In genomic region chr4:184401397-184402171, GRCh38 we compare ENCODE assay signal across 10 cellular contexts.
DNase-seq lines count a peak whose midpoint lies in the region; ATAC-seq and TF ChIP-seq lines count a peak whose summit lies in the region.
"Had no signal": no experiment of that assay in that cellular context is flagged by ENCODE, and none has a peak within 500 bp of the region (broad histone marks: within the 10 kb centered on the region; RNA-seq: fewer than 3 reads in every experiment).

No MANE protein-coding gene starts in this region.

- H3K27me3 ChIP-seq in iPS DF 6.9 (ENCODE audit: control insufficient read depth, insufficient read depth, low read length) (no peaks in the 10 kb centered on the region), stomach (no peaks in the 10 kb centered on the region)
- H3K27me3 ChIP-seq in CD4-positive, alpha-beta T cell (ENCODE audit: control insufficient read depth, insufficient read depth, low read length): no peaks in the 10 kb centered on the region

- H3K4me1 Mint-ChIP-seq in activated T-cell treated with anti-CD3 and anti-CD28 coated beads, Interleukin-2, amount 50 U/mL, for 24 hours (ENCODE audit: low read depth): peaks cover 40% of the 10 kb centered on the region
- H3K4me1 Mint-ChIP-seq in activated naive CD8-positive, alpha-beta T cell treated with anti-CD3 and anti-CD28 coated beads, Interleukin-2, amount 50 U/mL, for 24 hours: peaks cover 43% of the 10 kb centered on the region
- no peaks in the 10 kb centered on the region for H3K4me1 Mint-ChIP-seq in CD4-positive, alpha-beta T cell (ENCODE audit: low read depth)

- DNase-seq in activated T-cell treated with anti-CD3 and anti-CD28 coated beads, Interleukin-2, amount 50 U/mL, for 24 hours: no peak
- no peak for DNase-seq in activated T-cell treated with anti-CD3 and anti-CD28 coated beads for 4 hours
- DNase-seq in activated naive CD8-positive, alpha-beta T cell treated with anti-CD3 and anti-CD28 coated beads, Interleukin-2, amount 50 U/mL, for 24 hours: no peak
- DNase-seq in iPS DF 6.9 (ENCODE audit: low read depth, low spot score): peak; percentile 63
- no peak for DNase-seq in stomach
- DNase-seq in COR-L47 (lab: John Stamatoyannopoulos, UW): no peak
- no peak for DNase-seq in CD4-positive, alpha-beta T cell
- DNase-seq: activated naive CD4-positive, alpha-beta T cell treated with anti-CD3 and anti-CD28 coated beads, Interleukin-2, amount 50 U/mL, for 16 hours; mucosa of descending colon had no signal

- CTCF ChIA-PET in CD4-positive, alpha-beta T cell (lab: Charles Lee): no interaction called here

- no peak for TF ChIP-seq POLR2A in stomach (IDR thresholded peaks at IDR 0.05)

- H3K4me3 ChIP-seq in iPS DF 6.9 (ENCODE audit: low read length) (no peak overlapping the region), stomach (no peak overlapping the region)
- H3K4me3 ChIP-seq: mucosa of descending colon had no signal

- TF ChIP-seq EP300 in stomach (IDR thresholded peaks at IDR 0.05): no peak

- H3K27me3 Mint-ChIP-seq in activated T-cell treated with anti-CD3 and anti-CD28 coated beads, Interleukin-2, amount 50 U/mL, for 24 hours: no peaks in the 10 kb centered on the region
- H3K27me3 Mint-ChIP-seq in activated naive CD8-positive, alpha-beta T cell treated with anti-CD3 and anti-CD28 coated beads, Interleukin-2, amount 50 U/mL, for 24 hours: no peaks in the 10 kb centered on the region
- H3K27me3 Mint-ChIP-seq in CD4-positive, alpha-beta T cell: no peaks in the 10 kb centered on the region

- H3K9me3 Mint-ChIP-seq in activated T-cell treated with anti-CD3 and anti-CD28 coated beads, Interleukin-2, amount 50 U/mL, for 24 hours: no peaks in the 10 kb centered on the region
- H3K9me3 Mint-ChIP-seq in activated naive CD8-positive, alpha-beta T cell treated with anti-CD3 and anti-CD28 coated beads, Interleukin-2, amount 50 U/mL, for 24 hours: no peaks in the 10 kb centered on the region
- H3K9me3 Mint-ChIP-seq in CD4-positive, alpha-beta T cell: no peaks in the 10 kb centered on the region

- H3K27ac ChIP-seq in iPS DF 6.9 (ENCODE audit: low read length) (no peak overlapping the region), stomach (peak overlapping the region in 3 of 5 donors; percentile 2 to 39 (median 20))
- no peak overlapping the region for H3K27ac ChIP-seq in CD4-positive, alpha-beta T cell (ENCODE audit: low read depth, low read length)

- H3K36me3 ChIP-seq in iPS DF 6.9 (ENCODE audit: control insufficient read depth, insufficient read depth, low read length) (0 out of 2 replicates have a peak, but pooled peaks cover 6% of the 10 kb centered on the region), stomach (peaks cover 53 to 98% (median 86%) of the 10 kb centered on the region in 4 donors)

- no peak for TF ChIP-seq CTCF in stomach (IDR thresholded peaks at IDR 0.05)
- no peak for TF ChIP-seq CTCF in CD4-positive, alpha-beta T cell (IDR thresholded peaks at IDR 0.05)

- H3K36me3 Mint-ChIP-seq in activated T-cell treated with anti-CD3 and anti-CD28 coated beads, Interleukin-2, amount 50 U/mL, for 24 hours (ENCODE audit: low read depth): peaks cover 94% of the 10 kb centered on the region
- peaks cover 53% of the 10 kb centered on the region for H3K36me3 Mint-ChIP-seq in activated naive CD8-positive, alpha-beta T cell treated with anti-CD3 and anti-CD28 coated beads, Interleukin-2, amount 50 U/mL, for 24 hours (ENCODE audit: low read depth)
- peaks cover 94% of the 10 kb centered on the region for H3K36me3 Mint-ChIP-seq in CD4-positive, alpha-beta T cell (ENCODE audit: low read depth)

- POLR2A ChIA-PET in CD4-positive, alpha-beta T cell (lab: Charles Lee): interaction anchor here (0.5 kb wide), 1 partner anchor 170 kb away, joined by 4 read pairs; no protein-coding TSS in a partner anchor

- no CpG with 5 or more reads among the region's 13 CpGs for WGBS in iPS DF 6.9 (ENCODE audit: insufficient coverage, insufficient read length)
- 75 to 83% (median 77%) methylated on average over 13 of the region's 13 CpGs for WGBS in stomach, 5 donors

- intact Hi-C loops in stomach (cut with DNase I; ENCODE audit: low total_unique reads): no loop called here
- intact Hi-C loops in CD4-positive, alpha-beta T cell (cut with DNase I, micrococcal nuclease): no loop called here

- H3K4me1 ChIP-seq in iPS DF 6.9 (ENCODE audit: control insufficient read depth, insufficient read depth, low read length): peaks cover 8% of the 10 kb centered on the region
- peaks cover 11 to 60% (median 33%) of the 10 kb centered on the region in 4 donors for H3K4me1 ChIP-seq in stomach

- ATAC-seq in activated naive CD8-positive, alpha-beta T cell treated with anti-CD3 and anti-CD28 coated beads, Interleukin-2, amount 50 U/mL, for 24 hours: no peak
- no peak for ATAC-seq in GM18519 (IDR thresholded peaks at IDR 0.05; ENCODE audit: low FRiP score, unreplicated experiment)
- no peak for ATAC-seq in CD4-positive, alpha-beta T cell (ENCODE audit: poor library complexity)
- ATAC-seq: mucosa of descending colon had no signal

- no peak overlapping the region for H3K4me3 Mint-ChIP-seq in activated T-cell treated with anti-CD3 and anti-CD28 coated beads, Interleukin-2, amount 50 U/mL, for 24 hours
- no peak overlapping the region for H3K4me3 Mint-ChIP-seq in activated naive CD8-positive, alpha-beta T cell treated with anti-CD3 and anti-CD28 coated beads, Interleukin-2, amount 50 U/mL, for 24 hours
- no peak overlapping the region for H3K4me3 Mint-ChIP-seq in CD4-positive, alpha-beta T cell

- H3K27ac Mint-ChIP-seq in activated T-cell treated with anti-CD3 and anti-CD28 coated beads, Interleukin-2, amount 50 U/mL, for 24 hours: peak overlapping the region; percentile 27
- peak overlapping the region; percentile 15 for H3K27ac Mint-ChIP-seq in activated naive CD8-positive, alpha-beta T cell treated with anti-CD3 and anti-CD28 coated beads, Interleukin-2, amount 50 U/mL, for 24 hours
- H3K27ac Mint-ChIP-seq in CD4-positive, alpha-beta T cell: no peak overlapping the region

- H3K9me3 ChIP-seq in iPS DF 6.9 (ENCODE audit: control insufficient read depth, insufficient read depth, low read length): no peaks in the 10 kb centered on the region
- no peaks in the 10 kb centered on the region for H3K9me3 ChIP-seq in stomach
- no peaks in the 10 kb centered on the region for H3K9me3 ChIP-seq in CD4-positive, alpha-beta T cell (ENCODE audit: control insufficient read depth, low read length)
- H3K9me3 ChIP-seq: mucosa of descending colon had no signal

Comparison
In these comparisons a context has a peak if more than half of its experiments do, and no peak if none do; other contexts are left out.
1. H3K27ac ChIP-seq: peak in stomach (3 of 5); none in iPS DF 6.9 (single experiment) and CD4-positive, alpha-beta T cell (single experiment).